Comparison of ENCODE assay signal across 1 cellular context in the genomic region with DNA sequence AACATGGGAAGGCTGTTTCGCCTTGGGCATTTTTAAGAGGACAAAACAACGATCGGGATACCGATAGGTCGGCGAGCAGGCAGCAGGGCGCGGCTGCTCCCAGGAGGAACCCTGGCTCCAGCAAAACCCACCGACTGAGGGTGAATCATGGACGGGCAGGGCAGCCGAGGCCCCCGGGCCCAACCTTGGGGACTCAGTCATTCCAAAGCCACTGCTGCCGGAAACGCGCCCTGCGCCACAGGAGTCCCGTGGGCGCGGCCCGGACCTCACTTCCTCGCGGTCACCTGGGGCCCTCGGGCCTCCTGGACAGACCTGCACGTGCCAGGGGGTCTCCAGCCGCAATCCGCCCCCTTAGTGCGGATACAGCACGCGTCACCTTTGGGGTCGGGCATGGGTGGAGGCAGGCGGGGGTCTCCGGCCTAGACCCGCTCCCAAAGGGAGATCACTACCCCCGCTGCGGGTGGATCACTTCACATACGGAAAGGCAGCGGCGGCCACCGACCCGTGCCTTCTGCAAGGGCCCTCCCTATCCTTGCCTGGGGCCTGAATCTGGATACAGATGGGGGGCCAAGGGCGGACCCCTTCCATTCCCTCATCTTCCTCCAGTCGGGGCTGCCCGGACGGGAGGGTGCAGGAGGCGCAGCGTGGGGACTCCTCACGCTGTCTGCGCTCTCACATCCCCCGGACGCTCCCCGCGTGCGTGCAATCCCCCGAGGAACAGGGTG.
A peak's percentile ranks its signal among the peaks of the same experiment; 100 is the strongest.
TF ChIP-seq lines count a peak whose summit lies in the region.

No MANE protein-coding gene starts in this region.

TF ChIP-seq in HepG2, 621 proteins besides CTCF, POLR2A, EP300 and RAD21 (continued from another document and continues in another):
- TF ChIP-seq HHEX (CRISPR knock-in tag; IDR thresholded peaks at IDR 0.05) (no peak), NFYB (CRISPR knock-in tag; IDR thresholded peaks at IDR 0.05) (no peak), ZKSCAN5 (CRISPR knock-in tag; IDR thresholded peaks at IDR 0.05) (no peak), ZNF460 (CRISPR knock-in tag; IDR thresholded peaks at IDR 0.05; ENCODE audit: borderline replicate concordance) (no peak), ATF7-NPFF (CRISPR knock-in tag; IDR thresholded peaks at IDR 0.05; ENCODE audit: low read depth) (peak; percentile 42; the same call in 1 of the 2 replicates), BHLHE40 (IDR thresholded peaks at IDR 0.05; ENCODE audit: low read length) (peak; percentile 86), KLF11 (CRISPR knock-in tag; IDR thresholded peaks at IDR 0.05) (no peak), TCF7 (IDR thresholded peaks at IDR 0.05; ENCODE audit: low read depth) (no peak), ZNF891 (CRISPR knock-in tag; IDR thresholded peaks at IDR 0.05) (no peak; the same call in 1 of the 2 replicates), ZNF629 (CRISPR knock-in tag; conservative IDR thresholded peaks at IDR 0.05) (peak; percentile 75), NPAS2 (CRISPR knock-in tag; IDR thresholded peaks at IDR 0.05; ENCODE audit: borderline replicate concordance) (no peak), FOXA3 (CRISPR knock-in tag; IDR thresholded peaks at IDR 0.05) (no peak), KMT2B (CRISPR knock-in tag; IDR thresholded peaks at IDR 0.05) (no peak), DNMT1 (CRISPR knock-in tag; IDR thresholded peaks at IDR 0.05) (no peak), NFATC3 (CRISPR knock-in tag; IDR thresholded peaks at IDR 0.05) (no peak), NFIC (IDR thresholded peaks at IDR 0.05; ENCODE audit: low read length) (no peak), ZNF292 (CRISPR knock-in tag; IDR thresholded peaks at IDR 0.05; ENCODE audit: borderline replicate concordance, low read depth) (peak; percentile 58), HNRNPL (IDR thresholded peaks at IDR 0.05; ENCODE audit: low read depth, low read length) (no peak), ZNF430 (CRISPR knock-in tag; IDR thresholded peaks at IDR 0.05) (no peak), JUND (CRISPR knock-in tag; IDR thresholded peaks at IDR 0.05) (no peak), GTF3A (CRISPR knock-in tag; conservative IDR thresholded peaks at IDR 0.05) (no peak), ZNF768 (CRISPR knock-in tag; IDR thresholded peaks at IDR 0.05) (no peak), ZSCAN22 (CRISPR knock-in tag; IDR thresholded peaks at IDR 0.05) (no peak), ASH2L (IDR thresholded peaks at IDR 0.05; ENCODE audit: insufficient read length, low read depth, low read length) (no peak), ADNP (CRISPR knock-in tag; IDR thresholded peaks at IDR 0.05) (no peak)
- TF ChIP-seq, protein P1, sequence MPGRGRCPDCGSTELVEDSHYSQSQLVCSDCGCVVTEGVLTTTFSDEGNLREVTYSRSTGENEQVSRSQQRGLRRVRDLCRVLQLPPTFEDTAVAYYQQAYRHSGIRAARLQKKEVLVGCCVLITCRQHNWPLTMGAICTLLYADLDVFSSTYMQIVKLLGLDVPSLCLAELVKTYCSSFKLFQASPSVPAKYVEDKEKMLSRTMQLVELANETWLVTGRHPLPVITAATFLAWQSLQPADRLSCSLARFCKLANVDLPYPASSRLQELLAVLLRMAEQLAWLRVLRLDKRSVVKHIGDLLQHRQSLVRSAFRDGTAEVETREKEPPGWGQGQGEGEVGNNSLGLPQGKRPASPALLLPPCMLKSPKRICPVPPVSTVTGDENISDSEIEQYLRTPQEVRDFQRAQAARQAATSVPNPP (CRISPR knock-in tag; IDR thresholded peaks at IDR 0.05): no peak
- TF ChIP-seq, protein P2, sequence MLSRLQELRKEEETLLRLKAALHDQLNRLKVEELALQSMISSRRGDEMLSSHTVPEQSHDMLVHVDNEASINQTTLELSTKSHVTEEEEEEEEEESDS (CRISPR knock-in tag; IDR thresholded peaks at IDR 0.05; ENCODE audit: borderline replicate concordance): no peak
- TF ChIP-seq, protein P3, sequence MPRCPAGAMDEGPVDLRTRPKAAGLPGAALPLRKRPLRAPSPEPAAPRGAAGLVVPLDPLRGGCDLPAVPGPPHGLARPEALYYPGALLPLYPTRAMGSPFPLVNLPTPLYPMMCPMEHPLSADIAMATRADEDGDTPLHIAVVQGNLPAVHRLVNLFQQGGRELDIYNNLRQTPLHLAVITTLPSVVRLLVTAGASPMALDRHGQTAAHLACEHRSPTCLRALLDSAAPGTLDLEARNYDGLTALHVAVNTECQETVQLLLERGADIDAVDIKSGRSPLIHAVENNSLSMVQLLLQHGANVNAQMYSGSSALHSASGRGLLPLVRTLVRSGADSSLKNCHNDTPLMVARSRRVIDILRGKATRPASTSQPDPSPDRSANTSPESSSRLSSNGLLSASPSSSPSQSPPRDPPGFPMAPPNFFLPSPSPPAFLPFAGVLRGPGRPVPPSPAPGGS (CRISPR knock-in tag; IDR thresholded peaks at IDR 0.05): no peak; the same call in 1 of the 2 replicates
- TF ChIP-seq, protein P4, sequence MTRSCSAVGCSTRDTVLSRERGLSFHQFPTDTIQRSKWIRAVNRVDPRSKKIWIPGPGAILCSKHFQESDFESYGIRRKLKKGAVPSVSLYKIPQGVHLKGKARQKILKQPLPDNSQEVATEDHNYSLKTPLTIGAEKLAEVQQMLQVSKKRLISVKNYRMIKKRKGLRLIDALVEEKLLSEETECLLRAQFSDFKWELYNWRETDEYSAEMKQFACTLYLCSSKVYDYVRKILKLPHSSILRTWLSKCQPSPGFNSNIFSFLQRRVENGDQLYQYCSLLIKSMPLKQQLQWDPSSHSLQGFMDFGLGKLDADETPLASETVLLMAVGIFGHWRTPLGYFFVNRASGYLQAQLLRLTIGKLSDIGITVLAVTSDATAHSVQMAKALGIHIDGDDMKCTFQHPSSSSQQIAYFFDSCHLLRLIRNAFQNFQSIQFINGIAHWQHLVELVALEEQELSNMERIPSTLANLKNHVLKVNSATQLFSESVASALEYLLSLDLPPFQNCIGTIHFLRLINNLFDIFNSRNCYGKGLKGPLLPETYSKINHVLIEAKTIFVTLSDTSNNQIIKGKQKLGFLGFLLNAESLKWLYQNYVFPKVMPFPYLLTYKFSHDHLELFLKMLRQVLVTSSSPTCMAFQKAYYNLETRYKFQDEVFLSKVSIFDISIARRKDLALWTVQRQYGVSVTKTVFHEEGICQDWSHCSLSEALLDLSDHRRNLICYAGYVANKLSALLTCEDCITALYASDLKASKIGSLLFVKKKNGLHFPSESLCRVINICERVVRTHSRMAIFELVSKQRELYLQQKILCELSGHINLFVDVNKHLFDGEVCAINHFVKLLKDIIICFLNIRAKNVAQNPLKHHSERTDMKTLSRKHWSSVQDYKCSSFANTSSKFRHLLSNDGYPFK (CRISPR knock-in tag; IDR thresholded peaks at IDR 0.05; ENCODE audit: borderline replicate concordance): peak; percentile 44; the same call in 1 of the 2 replicates
- TF ChIP-seq, protein P5, sequence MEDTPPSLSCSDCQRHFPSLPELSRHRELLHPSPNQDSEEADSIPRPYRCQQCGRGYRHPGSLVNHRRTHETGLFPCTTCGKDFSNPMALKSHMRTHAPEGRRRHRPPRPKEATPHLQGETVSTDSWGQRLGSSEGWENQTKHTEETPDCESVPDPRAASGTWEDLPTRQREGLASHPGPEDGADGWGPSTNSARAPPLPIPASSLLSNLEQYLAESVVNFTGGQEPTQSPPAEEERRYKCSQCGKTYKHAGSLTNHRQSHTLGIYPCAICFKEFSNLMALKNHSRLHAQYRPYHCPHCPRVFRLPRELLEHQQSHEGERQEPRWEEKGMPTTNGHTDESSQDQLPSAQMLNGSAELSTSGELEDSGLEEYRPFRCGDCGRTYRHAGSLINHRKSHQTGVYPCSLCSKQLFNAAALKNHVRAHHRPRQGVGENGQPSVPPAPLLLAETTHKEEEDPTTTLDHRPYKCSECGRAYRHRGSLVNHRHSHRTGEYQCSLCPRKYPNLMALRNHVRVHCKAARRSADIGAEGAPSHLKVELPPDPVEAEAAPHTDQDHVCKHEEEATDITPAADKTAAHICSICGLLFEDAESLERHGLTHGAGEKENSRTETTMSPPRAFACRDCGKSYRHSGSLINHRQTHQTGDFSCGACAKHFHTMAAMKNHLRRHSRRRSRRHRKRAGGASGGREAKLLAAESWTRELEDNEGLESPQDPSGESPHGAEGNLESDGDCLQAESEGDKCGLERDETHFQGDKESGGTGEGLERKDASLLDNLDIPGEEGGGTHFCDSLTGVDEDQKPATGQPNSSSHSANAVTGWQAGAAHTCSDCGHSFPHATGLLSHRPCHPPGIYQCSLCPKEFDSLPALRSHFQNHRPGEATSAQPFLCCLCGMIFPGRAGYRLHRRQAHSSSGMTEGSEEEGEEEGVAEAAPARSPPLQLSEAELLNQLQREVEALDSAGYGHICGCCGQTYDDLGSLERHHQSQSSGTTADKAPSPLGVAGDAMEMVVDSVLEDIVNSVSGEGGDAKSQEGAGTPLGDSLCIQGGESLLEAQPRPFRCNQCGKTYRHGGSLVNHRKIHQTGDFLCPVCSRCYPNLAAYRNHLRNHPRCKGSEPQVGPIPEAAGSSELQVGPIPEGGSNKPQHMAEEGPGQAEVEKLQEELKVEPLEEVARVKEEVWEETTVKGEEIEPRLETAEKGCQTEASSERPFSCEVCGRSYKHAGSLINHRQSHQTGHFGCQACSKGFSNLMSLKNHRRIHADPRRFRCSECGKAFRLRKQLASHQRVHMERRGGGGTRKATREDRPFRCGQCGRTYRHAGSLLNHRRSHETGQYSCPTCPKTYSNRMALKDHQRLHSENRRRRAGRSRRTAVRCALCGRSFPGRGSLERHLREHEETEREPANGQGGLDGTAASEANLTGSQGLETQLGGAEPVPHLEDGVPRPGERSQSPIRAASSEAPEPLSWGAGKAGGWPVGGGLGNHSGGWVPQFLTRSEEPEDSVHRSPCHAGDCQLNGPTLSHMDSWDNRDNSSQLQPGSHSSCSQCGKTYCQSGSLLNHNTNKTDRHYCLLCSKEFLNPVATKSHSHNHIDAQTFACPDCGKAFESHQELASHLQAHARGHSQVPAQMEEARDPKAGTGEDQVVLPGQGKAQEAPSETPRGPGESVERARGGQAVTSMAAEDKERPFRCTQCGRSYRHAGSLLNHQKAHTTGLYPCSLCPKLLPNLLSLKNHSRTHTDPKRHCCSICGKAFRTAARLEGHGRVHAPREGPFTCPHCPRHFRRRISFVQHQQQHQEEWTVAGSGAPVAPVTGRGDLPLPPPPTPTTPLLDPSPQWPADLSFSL (CRISPR knock-in tag; IDR thresholded peaks at IDR 0.05): no peak
- TF ChIP-seq, protein P6, sequence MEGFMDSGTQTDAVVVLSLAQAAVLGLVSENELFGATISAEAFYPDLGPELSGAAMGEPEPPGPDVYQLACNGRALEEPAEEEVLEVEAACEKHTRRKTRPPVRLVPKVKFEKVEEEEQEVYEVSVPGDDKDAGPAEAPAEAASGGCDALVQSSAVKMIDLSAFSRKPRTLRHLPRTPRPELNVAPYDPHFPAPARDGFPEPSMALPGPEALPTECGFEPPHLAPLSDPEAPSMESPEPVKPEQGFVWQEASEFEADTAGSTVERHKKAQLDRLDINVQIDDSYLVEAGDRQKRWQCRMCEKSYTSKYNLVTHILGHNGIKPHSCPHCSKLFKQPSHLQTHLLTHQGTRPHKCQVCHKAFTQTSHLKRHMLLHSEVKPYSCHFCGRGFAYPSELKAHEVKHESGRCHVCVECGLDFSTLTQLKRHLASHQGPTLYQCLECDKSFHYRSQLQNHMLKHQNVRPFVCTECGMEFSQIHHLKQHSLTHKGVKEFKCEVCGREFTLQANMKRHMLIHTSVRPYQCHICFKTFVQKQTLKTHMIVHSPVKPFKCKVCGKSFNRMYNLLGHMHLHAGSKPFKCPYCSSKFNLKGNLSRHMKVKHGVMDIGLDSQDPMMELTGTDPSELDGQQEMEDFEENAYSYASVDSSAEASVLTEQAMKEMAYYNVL (CRISPR knock-in tag; IDR thresholded peaks at IDR 0.05; ENCODE audit: borderline replicate concordance): no peak
- TF ChIP-seq, protein P7, sequence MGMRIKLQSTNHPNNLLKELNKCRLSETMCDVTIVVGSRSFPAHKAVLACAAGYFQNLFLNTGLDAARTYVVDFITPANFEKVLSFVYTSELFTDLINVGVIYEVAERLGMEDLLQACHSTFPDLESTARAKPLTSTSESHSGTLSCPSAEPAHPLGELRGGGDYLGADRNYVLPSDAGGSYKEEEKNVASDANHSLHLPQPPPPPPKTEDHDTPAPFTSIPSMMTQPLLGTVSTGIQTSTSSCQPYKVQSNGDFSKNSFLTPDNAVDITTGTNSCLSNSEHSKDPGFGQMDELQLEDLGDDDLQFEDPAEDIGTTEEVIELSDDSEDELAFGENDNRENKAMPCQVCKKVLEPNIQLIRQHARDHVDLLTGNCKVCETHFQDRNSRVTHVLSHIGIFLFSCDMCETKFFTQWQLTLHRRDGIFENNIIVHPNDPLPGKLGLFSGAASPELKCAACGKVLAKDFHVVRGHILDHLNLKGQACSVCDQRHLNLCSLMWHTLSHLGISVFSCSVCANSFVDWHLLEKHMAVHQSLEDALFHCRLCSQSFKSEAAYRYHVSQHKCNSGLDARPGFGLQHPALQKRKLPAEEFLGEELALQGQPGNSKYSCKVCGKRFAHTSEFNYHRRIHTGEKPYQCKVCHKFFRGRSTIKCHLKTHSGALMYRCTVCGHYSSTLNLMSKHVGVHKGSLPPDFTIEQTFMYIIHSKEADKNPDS (CRISPR knock-in tag; IDR thresholded peaks at IDR 0.05): 0 out of 2 replicates have a peak, but pooled peaks have one; percentile 20
- TF ChIP-seq, protein P8, sequence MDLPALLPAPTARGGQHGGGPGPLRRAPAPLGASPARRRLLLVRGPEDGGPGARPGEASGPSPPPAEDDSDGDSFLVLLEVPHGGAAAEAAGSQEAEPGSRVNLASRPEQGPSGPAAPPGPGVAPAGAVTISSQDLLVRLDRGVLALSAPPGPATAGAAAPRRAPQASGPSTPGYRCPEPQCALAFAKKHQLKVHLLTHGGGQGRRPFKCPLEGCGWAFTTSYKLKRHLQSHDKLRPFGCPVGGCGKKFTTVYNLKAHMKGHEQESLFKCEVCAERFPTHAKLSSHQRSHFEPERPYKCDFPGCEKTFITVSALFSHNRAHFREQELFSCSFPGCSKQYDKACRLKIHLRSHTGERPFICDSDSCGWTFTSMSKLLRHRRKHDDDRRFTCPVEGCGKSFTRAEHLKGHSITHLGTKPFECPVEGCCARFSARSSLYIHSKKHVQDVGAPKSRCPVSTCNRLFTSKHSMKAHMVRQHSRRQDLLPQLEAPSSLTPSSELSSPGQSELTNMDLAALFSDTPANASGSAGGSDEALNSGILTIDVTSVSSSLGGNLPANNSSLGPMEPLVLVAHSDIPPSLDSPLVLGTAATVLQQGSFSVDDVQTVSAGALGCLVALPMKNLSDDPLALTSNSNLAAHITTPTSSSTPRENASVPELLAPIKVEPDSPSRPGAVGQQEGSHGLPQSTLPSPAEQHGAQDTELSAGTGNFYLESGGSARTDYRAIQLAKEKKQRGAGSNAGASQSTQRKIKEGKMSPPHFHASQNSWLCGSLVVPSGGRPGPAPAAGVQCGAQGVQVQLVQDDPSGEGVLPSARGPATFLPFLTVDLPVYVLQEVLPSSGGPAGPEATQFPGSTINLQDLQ (CRISPR knock-in tag; IDR thresholded peaks at IDR 0.05): no peak
